Comparison of ENCODE assay signal across 21 cellular contexts in the genomic region with DNA sequence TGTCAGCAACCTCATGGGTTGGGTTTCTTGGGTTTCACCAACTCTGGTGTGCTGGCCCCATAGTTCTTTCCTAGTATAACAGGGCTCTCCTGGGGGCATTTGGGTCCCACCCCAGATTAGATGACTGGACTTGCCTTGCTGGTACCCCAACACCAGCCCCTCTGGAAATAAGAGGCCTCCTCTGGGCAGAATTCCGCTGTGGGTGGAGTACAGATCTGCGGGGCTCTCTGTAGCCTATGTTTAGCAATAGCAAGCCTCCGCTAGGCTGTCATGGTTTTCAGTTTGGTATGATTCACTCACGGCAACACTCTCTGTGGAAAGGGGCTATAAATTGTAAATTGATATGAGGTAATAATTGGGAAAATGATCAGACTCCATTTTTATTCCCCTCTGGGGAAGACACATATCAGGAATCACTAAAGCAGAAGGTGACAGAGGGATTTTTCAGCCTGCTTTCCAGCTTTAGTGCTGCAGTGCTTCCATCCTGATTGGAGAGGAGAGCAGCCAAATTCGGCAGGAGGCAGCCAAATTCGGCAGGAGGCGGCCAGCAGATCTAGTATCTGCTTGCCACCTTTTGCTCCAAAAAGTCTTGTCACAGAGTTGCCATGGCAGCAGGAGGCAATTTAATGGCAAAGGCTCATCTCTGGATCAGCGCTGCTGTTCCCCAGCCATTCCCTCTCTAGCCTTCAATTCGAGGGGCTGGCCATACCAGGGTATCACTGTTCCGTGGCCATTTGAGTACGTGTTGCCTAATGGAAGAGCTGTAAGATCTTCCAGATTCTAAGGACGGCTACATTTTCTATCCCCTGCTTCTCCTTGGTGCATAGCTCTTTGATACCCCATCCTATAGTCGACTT.
DNase-seq lines count a peak whose midpoint lies in the region; ATAC-seq, FAIRE-seq and TF ChIP-seq lines count a peak whose summit lies in the region.
"Had no signal": no experiment of that assay in that cellular context is flagged by ENCODE, and none has a peak within 500 bp of the region (broad histone marks: within the 10 kb centered on the region; RNA-seq: fewer than 3 reads in every experiment).

No MANE protein-coding gene starts in this region.

- no peak for TF ChIP-seq EP300 in K562 (IDR thresholded peaks at IDR 0.05; ENCODE audit: low read length)
- no peak for TF ChIP-seq EP300 in suprapubic skin (IDR thresholded peaks at IDR 0.05)

- TF ChIP-seq POLR2A in K562 (conservative IDR thresholded peaks at IDR 0.05) (no peak), suprapubic skin (IDR thresholded peaks at IDR 0.05) (no peak)

- no peak overlapping the region for H3K9ac ChIP-seq in K562 (ENCODE audit: insufficient read depth in 1 of 2, low read depth in 2 of 2, low read length in 2 of 2)

- H2AFZ ChIP-seq in K562 (ENCODE audit: low read depth, low read length): no peak overlapping the region

- H4K20me1 ChIP-seq in K562 (replicated peaks; ENCODE audit: control insufficient read depth, insufficient read depth, low read length): no peaks in the 10 kb centered on the region

- H3K9me3 ChIP-seq in cardiac muscle cell (ENCODE audit: low read depth) (no peaks in the 10 kb centered on the region), right atrium auricular region (no peaks in the 10 kb centered on the region), K562 (replicated peaks; ENCODE audit: control insufficient read depth, insufficient read depth, low read depth, low read length) (no peaks in the 10 kb centered on the region), left lung (no peaks in the 10 kb centered on the region), suprapubic skin (no peaks in the 10 kb centered on the region)
- H3K9me3 ChIP-seq: A549 had no signal

- no peaks in the 10 kb centered on the region for H3K79me2 ChIP-seq in K562 (ENCODE audit: control insufficient read depth, insufficient read depth, low read length)

- no peak for TF ChIP-seq RAD21 in K562 (CRISPR knock-in tag; conservative IDR thresholded peaks at IDR 0.05 in 1 of 2, IDR thresholded peaks at IDR 0.05 in 1 of 2)

- no peaks in the 10 kb centered on the region for H3K9me3 Mint-ChIP-seq in activated T-helper 1 cell treated with anti-CD3 and anti-CD28 coated beads, Interleukin-12 subunit alpha, Interleukin-12 subunit beta, Interleukin-2, Interleukin-4 antibody, amounts not matched to agents 30 ng/mL and 10 ng/mL and 1 ng/mL, durations not matched to agents 14 hours and 24 hours and 36 hours
- H3K9me3 Mint-ChIP-seq: naive thymus-derived CD8-positive, alpha-beta T cell; type B pancreatic cell had no signal

- no peaks in the 10 kb centered on the region for H3K4me1 Mint-ChIP-seq in activated T-helper 1 cell treated with anti-CD3 and anti-CD28 coated beads, Interleukin-12 subunit alpha, Interleukin-12 subunit beta, Interleukin-2, Interleukin-4 antibody, amounts not matched to agents 30 ng/mL and 10 ng/mL and 1 ng/mL, durations not matched to agents 14 hours and 24 hours and 36 hours (ENCODE audit: low read depth)

- no peak overlapping the region for H3K4me2 ChIP-seq in K562 (ENCODE audit: insufficient read depth, low read length)

- H3K4me1 ChIP-seq in cardiac muscle cell (ENCODE audit: low read depth): no peaks in the 10 kb centered on the region
- H3K4me1 ChIP-seq in right atrium auricular region: no peaks in the 10 kb centered on the region
- no peaks in the 10 kb centered on the region for H3K4me1 ChIP-seq in K562 (replicated peaks in 1 of 2; ENCODE audit: control insufficient read depth in 2 of 2, insufficient read depth in 2 of 2, low read length in 2 of 2)
- no peaks in the 10 kb centered on the region for H3K4me1 ChIP-seq in left lung
- peaks cover 25% of the 10 kb centered on the region for H3K4me1 ChIP-seq in suprapubic skin

- H3K9me1 ChIP-seq in K562 (ENCODE audit: control insufficient read depth, insufficient read depth, low read length): no peaks in the 10 kb centered on the region

- POLR2A ChIA-PET in K562 (lab: Yijun Ruan, JAX): interaction anchor here (0.6 kb wide), 1 partner anchor 17 kb away, joined by 3 read pairs; no protein-coding TSS in a partner anchor

- 1% methylated on average over 13 of the region's 13 CpGs for WGBS in K562 (ENCODE audit: insufficient coverage, low coverage, missing lambda C conversion rate)
- WGBS in suprapubic skin: 66% methylated on average over 13 of the region's 13 CpGs

- no peaks in the 10 kb centered on the region for H3K36me3 Mint-ChIP-seq in activated T-helper 1 cell treated with anti-CD3 and anti-CD28 coated beads, Interleukin-12 subunit alpha, Interleukin-12 subunit beta, Interleukin-2, Interleukin-4 antibody, amounts not matched to agents 30 ng/mL and 10 ng/mL and 1 ng/mL, durations not matched to agents 14 hours and 24 hours and 36 hours (ENCODE audit: low read depth)

- no peaks in the 10 kb centered on the region for H3K27me3 Mint-ChIP-seq in activated T-helper 1 cell treated with anti-CD3 and anti-CD28 coated beads, Interleukin-12 subunit alpha, Interleukin-12 subunit beta, Interleukin-2, Interleukin-4 antibody, amounts not matched to agents 30 ng/mL and 10 ng/mL and 1 ng/mL, durations not matched to agents 14 hours and 24 hours and 36 hours (ENCODE audit: insufficient read depth)
- H3K27me3 Mint-ChIP-seq: naive thymus-derived CD8-positive, alpha-beta T cell; stimulated activated naive B cell treated with anti-CD40 and anti-IgM and Interleukin-4, amounts not matched to agents 10 μg/mL and 1 μg/mL and 100 μg/mL, for 72 hours; type B pancreatic cell had no signal

- peak overlapping the region; percentile 68 for H3K27ac ChIP-seq in cardiac muscle cell
- peak overlapping the region in 1 of 2 donors; percentile 1 for H3K27ac ChIP-seq in right atrium auricular region
- no peak overlapping the region for H3K27ac ChIP-seq in K562 (ENCODE audit: extremely low read depth, low read depth, low read length)
- peak overlapping the region in 1 of 2 donors; percentile 16 for H3K27ac ChIP-seq in left lung
- peak overlapping the region; percentile 39 for H3K27ac ChIP-seq in suprapubic skin
- H3K27ac ChIP-seq: A549, C4-2B, VCaP had no signal

- H3K36me3 ChIP-seq in cardiac muscle cell: no peaks in the 10 kb centered on the region
- no peaks in the 10 kb centered on the region for H3K36me3 ChIP-seq in right atrium auricular region
- no peaks in the 10 kb centered on the region for H3K36me3 ChIP-seq in K562 (ENCODE audit: control insufficient read depth, insufficient read depth, low read length)
- no peaks in the 10 kb centered on the region for H3K36me3 ChIP-seq in left lung
- H3K36me3 ChIP-seq in suprapubic skin: no peaks in the 10 kb centered on the region

- in situ Hi-C loops in K562 (cut with MboI): no loop called here

- TF ChIP-seq CTCF in cardiac muscle cell (IDR thresholded peaks at IDR 0.05; ENCODE audit: low read depth, low read length) (no peak), right atrium auricular region (IDR thresholded peaks at IDR 0.05) (no peak), K562 (IDR thresholded peaks at IDR 0.05 in 2 of 3, conservative IDR thresholded peaks at IDR 0.05 in 1 of 3; ENCODE audit: insufficient read depth in 2 of 3, low read depth in 1 of 3, low read length in 3 of 3) (no peak), left lung (IDR thresholded peaks at IDR 0.05) (no peak), suprapubic skin (IDR thresholded peaks at IDR 0.05) (no peak)

- ATAC-seq in K562: no peak
- peak; percentile 55 for ATAC-seq in left lung
- ATAC-seq: naive thymus-derived CD8-positive, alpha-beta T cell; stimulated activated naive B cell treated with anti-CD40 and anti-IgM and Interleukin-4, amounts not matched to agents 10 μg/mL and 1 μg/mL and 100 μg/mL, for 72 hours had no signal

- H3K4me3 Mint-ChIP-seq in activated T-helper 1 cell treated with anti-CD3 and anti-CD28 coated beads, Interleukin-12 subunit alpha, Interleukin-12 subunit beta, Interleukin-2, Interleukin-4 antibody, amounts not matched to agents 30 ng/mL and 10 ng/mL and 1 ng/mL, durations not matched to agents 14 hours and 24 hours and 36 hours: no peak overlapping the region
- H3K4me3 Mint-ChIP-seq: naive thymus-derived CD8-positive, alpha-beta T cell; stimulated activated naive B cell treated with anti-CD40 and anti-IgM and Interleukin-4, amounts not matched to agents 10 μg/mL and 1 μg/mL and 100 μg/mL, for 72 hours; type B pancreatic cell had no signal

- intact Hi-C loops in K562 (cut with micrococcal nuclease): no loop called here
- intact Hi-C loops in left lung (cut with DNase I): no loop called here
- intact Hi-C loops in activated T-helper 1 cell treated with anti-CD3 and anti-CD28 coated beads, Interleukin-12 subunit alpha, Interleukin-12 subunit beta, Interleukin-2, Interleukin-4 antibody, amounts not matched to agents 30 ng/mL and 10 ng/mL and 1 ng/mL, durations not matched to agents 14 hours and 24 hours and 36 hours (cut with micrococcal nuclease): no loop called here

- CTCF ChIA-PET in K562 (lab: Yijun Ruan, JAX; ENCODE audit: low intra/inter-chr PET ratio): no interaction called here

- FAIRE-seq in K562 (lab: Jason Lieb, UNC): no peak
- FAIRE-seq: A549 had no signal

- DNase-seq in cardiac muscle cell (ENCODE audit: low read depth in 1 of 2, low spot score in 1 of 2): peak in 1 of 2 donors; percentile 21
- DNase-seq in right atrium auricular region (ENCODE audit: low spot score): no peak
- no peak for DNase-seq in K562 (ENCODE audit: extremely low read depth in 1 of 4, low spot score in 3 of 4)
- DNase-seq in left lung: no peak
- DNase-seq in suprapubic skin (ENCODE audit: low spot score in 2 of 2): peak in 1 of 2 donors; percentile 63
- no peak for DNase-seq in islet precursor cell
- DNase-seq in stimulated activated CD4-positive, alpha-beta T cell treated with anti-CD3 and anti-CD28 coated beads, Interleukin-15, amount 100 ng/mL, for 24 hours: no peak
- DNase-seq in activated T-helper 1 cell treated with anti-CD3 and anti-CD28 coated beads, Interleukin-12 subunit alpha, Interleukin-12 subunit beta, Interleukin-2, Interleukin-4 antibody, amounts not matched to agents 30 ng/mL and 10 ng/mL and 1 ng/mL, durations not matched to agents 14 hours and 24 hours and 36 hours (ENCODE audit: low spot score): no peak
- DNase-seq: activated naive CD4-positive, alpha-beta T cell; erythroblast; glutamatergic neuron; naive thymus-derived CD8-positive, alpha-beta T cell; NCI-H2029; NCI-H526; SIG-M5; stimulated activated naive B cell treated with anti-CD40 and anti-IgM and Interleukin-4, amounts not matched to agents 10 μg/mL and 1 μg/mL and 100 μg/mL, for 72 hours; T-helper 1 cell had no signal

- no peak overlapping the region for H3K4me3 ChIP-seq in cardiac muscle cell
- H3K4me3 ChIP-seq in right atrium auricular region: no peak overlapping the region
- H3K4me3 ChIP-seq in K562: no peak overlapping the region
- no peak overlapping the region for H3K4me3 ChIP-seq in left lung
- H3K4me3 ChIP-seq in suprapubic skin: no peak overlapping the region
- H3K4me3 ChIP-seq: A549 had no signal

- H3K27ac Mint-ChIP-seq in activated T-helper 1 cell treated with anti-CD3 and anti-CD28 coated beads, Interleukin-12 subunit alpha, Interleukin-12 subunit beta, Interleukin-2, Interleukin-4 antibody, amounts not matched to agents 30 ng/mL and 10 ng/mL and 1 ng/mL, durations not matched to agents 14 hours and 24 hours and 36 hours: no peak overlapping the region
- H3K27ac Mint-ChIP-seq: naive thymus-derived CD8-positive, alpha-beta T cell; stimulated activated naive B cell treated with anti-CD40 and anti-IgM and Interleukin-4, amounts not matched to agents 10 μg/mL and 1 μg/mL and 100 μg/mL, for 72 hours; type B pancreatic cell had no signal

- H3K27me3 ChIP-seq in cardiac muscle cell (no peaks in the 10 kb centered on the region), right atrium auricular region (no peaks in the 10 kb centered on the region), K562 (ENCODE audit: control insufficient read depth in 2 of 2, insufficient read depth in 2 of 2, low read length in 2 of 2) (no peaks in the 10 kb centered on the region), left lung (no peaks in the 10 kb centered on the region), suprapubic skin (no peaks in the 10 kb centered on the region)

- BruUV-seq in K562 (replicated peaks; lab: Mats Ljungman, UMichigan): no TSS peak
